Comparison of ENCODE assay signal across 8 cellular contexts in genomic region chr11:1310315-1310687, GRCh38. TPM values are rescaled to one million over a fixed set of nuclear protein-coding genes. Genes with fewer than 3 reads are reported as not detected.
A peak's percentile ranks its signal among the peaks of the same experiment; 100 is the strongest.
DNase-seq lines count a peak whose midpoint lies in the region; ATAC-seq and TF ChIP-seq lines count a peak whose summit lies in the region.

No MANE protein-coding gene starts in this region.

- CTCF ChIA-PET in activated CD8-positive, alpha-beta T cell treated with anti-CD3 and anti-CD28 coated beads for 36 hours (lab: Charles Lee) = interaction anchor here (1.4 to 1.6 kb wide), 2 partner anchors 48 to 106 kb away, joined by 3 to 4 read pairs; no protein-coding TSS in a partner anchor

- H3K4me3 Mint-ChIP-seq in activated CD8-positive, alpha-beta T cell treated with anti-CD3 and anti-CD28 coated beads for 36 hours = peak overlapping the region; percentile 93
- peak overlapping the region; percentile 87 to 90 for H3K4me3 Mint-ChIP-seq in stimulated activated naive B cell treated with anti-CD40 and anti-IgM and Interleukin-4, amounts not matched to agents 10 μg/mL and 1 μg/mL and 100 μg/mL, for 72 hours

- H3K36me3 ChIP-seq in HUES6 (ENCODE audit: control insufficient read depth, insufficient read depth, low read length) (peaks cover 5% of the 10 kb centered on the region; the same call in 1 of the 2 replicates), iPS DF 6.9 (ENCODE audit: control insufficient read depth, insufficient read depth, low read length) (no peaks in the 10 kb centered on the region)

- no peaks in the 10 kb centered on the region for H3K27me3 ChIP-seq in HUES6 (ENCODE audit: control insufficient read depth, insufficient read depth, low read length)
- H3K27me3 ChIP-seq in iPS DF 6.9 (ENCODE audit: control insufficient read depth, insufficient read depth, low read length) = no peaks in the 10 kb centered on the region

- peaks cover 17% of the 10 kb centered on the region for H3K9me3 ChIP-seq in HUES6 (ENCODE audit: control insufficient read depth, insufficient read depth, low read depth, low read length)
- H3K9me3 ChIP-seq in iPS DF 6.9 (ENCODE audit: control insufficient read depth, insufficient read depth, low read length) = no peaks in the 10 kb centered on the region

- intact Hi-C loops in activated CD8-positive, alpha-beta T cell treated with anti-CD3 and anti-CD28 coated beads for 36 hours (cut with micrococcal nuclease) = no loop called here

- WGBS in iPS DF 6.9 (ENCODE audit: insufficient coverage, insufficient read length) = no CpG with 5 or more reads among the region's 18 CpGs

- peak overlapping the region; percentile 96 for H3K27ac Mint-ChIP-seq in activated CD8-positive, alpha-beta T cell treated with anti-CD3 and anti-CD28 coated beads for 36 hours
- H3K27ac Mint-ChIP-seq in stimulated activated naive B cell treated with anti-CD40 and anti-IgM and Interleukin-4, amounts not matched to agents 10 μg/mL and 1 μg/mL and 100 μg/mL, for 72 hours = peak overlapping the region; percentile 95

- H3K4me1 ChIP-seq in HUES6 (ENCODE audit: control insufficient read depth, insufficient read depth, low read length) (peaks cover 10% of the 10 kb centered on the region), iPS DF 6.9 (ENCODE audit: control insufficient read depth, insufficient read depth, low read length) (no peaks in the 10 kb centered on the region)

- peak overlapping the region; percentile 87 for H3K9ac ChIP-seq in HUES6 (ENCODE audit: low read length)

- peaks cover under 1% of the 10 kb centered on the region for H3K27me3 Mint-ChIP-seq in activated CD8-positive, alpha-beta T cell treated with anti-CD3 and anti-CD28 coated beads for 36 hours
- no peaks in the 10 kb centered on the region for H3K27me3 Mint-ChIP-seq in stimulated activated naive B cell treated with anti-CD40 and anti-IgM and Interleukin-4, amounts not matched to agents 10 μg/mL and 1 μg/mL and 100 μg/mL, for 72 hours

- no peak overlapping the region for H3K27ac ChIP-seq in HUES6 (ENCODE audit: low read depth, low read length)
- H3K27ac ChIP-seq in iPS DF 6.9 (ENCODE audit: low read length) = no peak overlapping the region

- H3K9me3 Mint-ChIP-seq in activated CD8-positive, alpha-beta T cell treated with anti-CD3 and anti-CD28 coated beads for 36 hours = peaks cover 13% of the 10 kb centered on the region
- H3K9me3 Mint-ChIP-seq in stimulated activated naive B cell treated with anti-CD40 and anti-IgM and Interleukin-4, amounts not matched to agents 10 μg/mL and 1 μg/mL and 100 μg/mL, for 72 hours = peaks cover 12 to 14% of the 10 kb centered on the region in 2 donors

- peak; percentile 21 for DNase-seq in activated CD8-positive, alpha-beta T cell treated with anti-CD3 and anti-CD28 coated beads for 36 hours
- no peak for DNase-seq in iPS DF 6.9 (ENCODE audit: low read depth, low spot score)
- DNase-seq in stimulated activated naive B cell treated with anti-CD40 and anti-IgM and Interleukin-4, amounts not matched to agents 10 μg/mL and 1 μg/mL and 100 μg/mL, for 72 hours = no peak
- DNase-seq in superior temporal gyrus (ENCODE audit: extremely low spot score) = no peak
- no peak for DNase-seq in activated gamma-delta T cell treated with Interleukin-2 at 50 U/mL for 16 hours
- DNase-seq in EL = no peak

- ATAC-seq in activated CD8-positive, alpha-beta T cell treated with anti-CD3 and anti-CD28 coated beads for 36 hours = no peak
- ATAC-seq in stimulated activated naive B cell treated with anti-CD40 and anti-IgM and Interleukin-4, amounts not matched to agents 10 μg/mL and 1 μg/mL and 100 μg/mL, for 72 hours (replicated peaks) = no peak
- ATAC-seq in esophagus mucosa = no peak

- H3K4me3 ChIP-seq in HUES6 (ENCODE audit: low read depth, low read length) (peak overlapping the region; percentile 94), iPS DF 6.9 (ENCODE audit: low read length) (peak overlapping the region; percentile 43; the same call in 1 of the 2 replicates)

- POLR2A ChIA-PET in activated CD8-positive, alpha-beta T cell treated with anti-CD3 and anti-CD28 coated beads for 36 hours (lab: Charles Lee) = interaction anchor here (1.2 to 2.6 kb wide), 7 partner anchors 10 to 72 kb away, joined by 3 to 11 read pairs (median 6); no protein-coding TSS in a partner anchor

- peaks cover 16% of the 10 kb centered on the region for H3K36me3 Mint-ChIP-seq in activated CD8-positive, alpha-beta T cell treated with anti-CD3 and anti-CD28 coated beads for 36 hours (ENCODE audit: low read depth)
- H3K36me3 Mint-ChIP-seq in stimulated activated naive B cell treated with anti-CD40 and anti-IgM and Interleukin-4, amounts not matched to agents 10 μg/mL and 1 μg/mL and 100 μg/mL, for 72 hours = peaks cover 0 to 33% of the 10 kb centered on the region in 2 donors

- H3K4me1 Mint-ChIP-seq in activated CD8-positive, alpha-beta T cell treated with anti-CD3 and anti-CD28 coated beads for 36 hours (ENCODE audit: low read depth) = peaks cover 34% of the 10 kb centered on the region
- H3K4me1 Mint-ChIP-seq in stimulated activated naive B cell treated with anti-CD40 and anti-IgM and Interleukin-4, amounts not matched to agents 10 μg/mL and 1 μg/mL and 100 μg/mL, for 72 hours = peaks cover 33 to 50% of the 10 kb centered on the region in 2 donors

- TF ChIP-seq CTCF in activated CD8-positive, alpha-beta T cell treated with anti-CD3 and anti-CD28 coated beads for 36 hours (IDR thresholded peaks at IDR 0.05) = no peak

RNA-seq across cellular contexts. Expression of gene TOLLIP, which starts 0.9 kb away (rescaled TPM):
- 10 to 100 TPM; 32.4 to 33.1 TPM for total RNA-seq in activated CD8-positive, alpha-beta T cell treated with anti-CD3 and anti-CD28 coated beads for 36 hours
- 118 TPM for total RNA-seq in esophagus mucosa
